1 cellular context compared by ENCODE assay signal in the genomic region with DNA sequence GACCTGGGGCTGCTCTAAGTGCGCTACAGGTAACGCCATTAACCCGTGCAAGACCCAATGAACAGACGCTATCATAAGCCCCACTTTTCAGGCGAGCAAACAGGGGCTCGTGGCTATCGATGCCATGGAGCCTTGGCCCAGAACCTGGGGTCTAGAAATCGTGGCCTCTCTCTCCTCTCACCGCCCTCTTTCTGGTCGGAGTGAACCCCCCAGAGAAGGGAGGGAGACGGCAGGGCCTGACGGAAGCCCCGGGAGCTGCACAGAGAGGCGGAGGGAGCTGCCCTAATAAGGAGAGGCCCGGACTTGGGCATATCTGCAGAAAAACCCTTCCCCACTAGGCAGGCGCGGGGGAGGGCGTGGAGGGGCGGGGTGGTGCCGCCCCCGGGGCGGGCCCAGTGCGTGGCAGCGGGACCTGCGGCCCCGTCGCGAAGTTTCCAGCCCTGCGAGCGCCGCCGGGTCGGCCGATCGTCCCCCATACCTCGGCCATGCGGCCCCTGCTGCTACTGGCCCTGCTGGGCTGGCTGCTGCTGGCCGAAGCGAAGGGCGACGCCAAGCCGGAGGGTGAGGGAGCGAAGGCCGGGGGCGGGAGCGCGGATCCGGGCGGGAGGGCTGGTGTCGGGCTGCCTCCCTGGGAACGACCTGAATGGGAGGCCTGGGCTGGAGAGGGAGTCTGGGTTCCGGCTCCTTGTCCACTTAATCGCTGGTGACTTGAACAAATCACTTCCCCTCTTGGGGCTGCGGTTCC.
TF ChIP-seq lines count a peak whose summit lies in the region.

Gene PLOD1, plus strand, starts transcription at position 423 of the 745 bp plus-strand sequence. Its CDS starts 63 bp downstream, at position 486.

TF ChIP-seq in HEK293, 187 proteins besides CTCF, POLR2A, EP300 and RAD21 (continued from another document):
- TF ChIP-seq, protein P1, sequence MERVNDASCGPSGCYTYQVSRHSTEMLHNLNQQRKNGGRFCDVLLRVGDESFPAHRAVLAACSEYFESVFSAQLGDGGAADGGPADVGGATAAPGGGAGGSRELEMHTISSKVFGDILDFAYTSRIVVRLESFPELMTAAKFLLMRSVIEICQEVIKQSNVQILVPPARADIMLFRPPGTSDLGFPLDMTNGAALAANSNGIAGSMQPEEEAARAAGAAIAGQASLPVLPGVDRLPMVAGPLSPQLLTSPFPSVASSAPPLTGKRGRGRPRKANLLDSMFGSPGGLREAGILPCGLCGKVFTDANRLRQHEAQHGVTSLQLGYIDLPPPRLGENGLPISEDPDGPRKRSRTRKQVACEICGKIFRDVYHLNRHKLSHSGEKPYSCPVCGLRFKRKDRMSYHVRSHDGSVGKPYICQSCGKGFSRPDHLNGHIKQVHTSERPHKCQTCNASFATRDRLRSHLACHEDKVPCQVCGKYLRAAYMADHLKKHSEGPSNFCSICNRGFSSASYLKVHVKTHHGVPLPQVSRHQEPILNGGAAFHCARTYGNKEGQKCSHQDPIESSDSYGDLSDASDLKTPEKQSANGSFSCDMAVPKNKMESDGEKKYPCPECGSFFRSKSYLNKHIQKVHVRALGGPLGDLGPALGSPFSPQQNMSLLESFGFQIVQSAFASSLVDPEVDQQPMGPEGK (tag by site-specific recombination; IDR thresholded peaks at IDR 0.05), result peak; percentile 73
- TF ChIP-seq, protein P2, sequence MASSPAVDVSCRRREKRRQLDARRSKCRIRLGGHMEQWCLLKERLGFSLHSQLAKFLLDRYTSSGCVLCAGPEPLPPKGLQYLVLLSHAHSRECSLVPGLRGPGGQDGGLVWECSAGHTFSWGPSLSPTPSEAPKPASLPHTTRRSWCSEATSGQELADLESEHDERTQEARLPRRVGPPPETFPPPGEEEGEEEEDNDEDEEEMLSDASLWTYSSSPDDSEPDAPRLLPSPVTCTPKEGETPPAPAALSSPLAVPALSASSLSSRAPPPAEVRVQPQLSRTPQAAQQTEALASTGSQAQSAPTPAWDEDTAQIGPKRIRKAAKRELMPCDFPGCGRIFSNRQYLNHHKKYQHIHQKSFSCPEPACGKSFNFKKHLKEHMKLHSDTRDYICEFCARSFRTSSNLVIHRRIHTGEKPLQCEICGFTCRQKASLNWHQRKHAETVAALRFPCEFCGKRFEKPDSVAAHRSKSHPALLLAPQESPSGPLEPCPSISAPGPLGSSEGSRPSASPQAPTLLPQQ (tag by site-specific recombination; IDR thresholded peaks at IDR 0.05), result peak; percentile 73
- TF ChIP-seq SCRT2 (tag by site-specific recombination; IDR thresholded peaks at IDR 0.05) (peak; percentile 96), ZBTB20 (tag by site-specific recombination; IDR thresholded peaks at IDR 0.05) (peak; percentile 74), ZNF501 (tag by site-specific recombination; IDR thresholded peaks at IDR 0.05) (peak; percentile 5; the same call in 1 of the 2 replicates), ZSCAN30 (tag by site-specific recombination; IDR thresholded peaks at IDR 0.05) (peak; percentile 80), ZNF561 (tag by site-specific recombination; IDR thresholded peaks at IDR 0.05; ENCODE audit: borderline replicate concordance) (peak; percentile 57), MEIS1 (CRISPR knock-in tag; IDR thresholded peaks at IDR 0.05; ENCODE audit: borderline replicate concordance) (no peak), ZNF830 (tag by site-specific recombination; IDR thresholded peaks at IDR 0.05; ENCODE audit: low read depth) (no peak), ZNF76 (tag by site-specific recombination; IDR thresholded peaks at IDR 0.05; ENCODE audit: borderline replicate concordance, low read depth) (peak; percentile 50; the same call in 1 of the 2 replicates), ZNF600 (tag by site-specific recombination; IDR thresholded peaks at IDR 0.05) (peak; percentile 94), TRIM28 (IDR thresholded peaks at IDR 0.05; ENCODE audit: borderline replicate concordance, low read length) (0 out of 2 replicates have a peak, but pooled peaks have one; percentile 60), ZNF610 (tag by site-specific recombination; IDR thresholded peaks at IDR 0.05; ENCODE audit: borderline replicate concordance) (0 out of 2 replicates have a peak, but pooled peaks have one; percentile 17), KLF16 (tag by site-specific recombination; IDR thresholded peaks at IDR 0.05) (peak; percentile 64; the same call in 1 of the 2 replicates), ZNF133 (tag by site-specific recombination; IDR thresholded peaks at IDR 0.05) (no peak), GFI1B (tag by site-specific recombination; IDR thresholded peaks at IDR 0.05) (no peak), ZNF341 (tag by site-specific recombination; IDR thresholded peaks at IDR 0.05; ENCODE audit: low read depth) (0 out of 2 replicates have a peak, but pooled peaks have one; percentile 29), SP2 (tag by site-specific recombination; IDR thresholded peaks at IDR 0.05) (peak; percentile 76), ZNF16 (tag by site-specific recombination; IDR thresholded peaks at IDR 0.05; ENCODE audit: low read depth) (no peak), GLIS2 (tag by site-specific recombination; IDR thresholded peaks at IDR 0.05) (peak; percentile 75), ZNF140 (tag by site-specific recombination; IDR thresholded peaks at IDR 0.05) (no peak), ZNF155 (tag by site-specific recombination; IDR thresholded peaks at IDR 0.05) (no peak), YY1 (tag by site-specific recombination; IDR thresholded peaks at IDR 0.05) (0 out of 2 replicates have a peak, but pooled peaks have one; percentile 37), KLF8 (tag by site-specific recombination; IDR thresholded peaks at IDR 0.05) (peak; percentile 92), KLF9 (tag by site-specific recombination; IDR thresholded peaks at IDR 0.05; ENCODE audit: low read depth) (peak; percentile 91), SP3 (tag by site-specific recombination; IDR thresholded peaks at IDR 0.05) (peak; percentile 89), ZNF121 (tag by site-specific recombination; IDR thresholded peaks at IDR 0.05) (0 out of 2 replicates have a peak, but pooled peaks have one; percentile 3), SP7 (tag by site-specific recombination; IDR thresholded peaks at IDR 0.05) (peak; percentile 21; the same call in 1 of the 2 replicates), ZNF660 (tag by site-specific recombination; IDR thresholded peaks at IDR 0.05) (no peak)
- TF ChIP-seq, protein P3, sequence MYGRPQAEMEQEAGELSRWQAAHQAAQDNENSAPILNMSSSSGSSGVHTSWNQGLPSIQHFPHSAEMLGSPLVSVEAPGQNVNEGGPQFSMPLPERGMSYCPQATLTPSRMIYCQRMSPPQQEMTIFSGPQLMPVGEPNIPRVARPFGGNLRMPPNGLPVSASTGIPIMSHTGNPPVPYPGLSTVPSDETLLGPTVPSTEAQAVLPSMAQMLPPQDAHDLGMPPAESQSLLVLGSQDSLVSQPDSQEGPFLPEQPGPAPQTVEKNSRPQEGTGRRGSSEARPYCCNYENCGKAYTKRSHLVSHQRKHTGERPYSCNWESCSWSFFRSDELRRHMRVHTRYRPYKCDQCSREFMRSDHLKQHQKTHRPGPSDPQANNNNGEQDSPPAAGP (tag by site-specific recombination; IDR thresholded peaks at IDR 0.05), result no peak
- TF ChIP-seq, protein P4, sequence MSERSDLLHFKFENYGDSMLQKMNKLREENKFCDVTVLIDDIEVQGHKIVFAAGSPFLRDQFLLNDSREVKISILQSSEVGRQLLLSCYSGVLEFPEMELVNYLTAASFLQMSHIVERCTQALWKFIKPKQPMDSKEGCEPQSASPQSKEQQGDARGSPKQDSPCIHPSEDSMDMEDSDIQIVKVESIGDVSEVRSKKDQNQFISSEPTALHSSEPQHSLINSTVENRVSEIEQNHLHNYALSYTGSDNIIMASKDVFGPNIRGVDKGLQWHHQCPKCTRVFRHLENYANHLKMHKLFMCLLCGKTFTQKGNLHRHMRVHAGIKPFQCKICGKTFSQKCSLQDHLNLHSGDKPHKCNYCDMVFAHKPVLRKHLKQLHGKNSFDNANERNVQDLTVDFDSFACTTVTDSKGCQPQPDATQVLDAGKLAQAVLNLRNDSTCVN (tag by site-specific recombination; optimal IDR thresholded peaks at IDR 0.05), result peak; percentile 76
TF ChIP-seq in HEK293: peak in this region for 44.
